ENCODE assay signal across 1 cellular context in genomic region chr1:229625893-229626831, GRCh38.
TF ChIP-seq lines count a peak whose summit lies in the region.

TAF5L (minus strand) TSS chr1:229626122; CDS start chr1:229614482, 11,640 bp downstream.
URB2 (plus strand) TSS chr1:229626247; CDS start chr1:229627634, 1,387 bp downstream.

TF ChIP-seq in HepG2, 621 proteins besides CTCF, POLR2A, EP300 and RAD21 (continued from another document and continues in another):
- TF ChIP-seq GRHL1 (CRISPR knock-in tag; conservative IDR thresholded peaks at IDR 0.05) (no peak), PHF21A (CRISPR knock-in tag; IDR thresholded peaks at IDR 0.05) (no peak; the same call in none of the 2 replicates), NFIB (CRISPR knock-in tag; IDR thresholded peaks at IDR 0.05; ENCODE audit: borderline replicate concordance) (no peak), RORA (CRISPR knock-in tag; IDR thresholded peaks at IDR 0.05) (no peak), ARID5B (CRISPR knock-in tag; IDR thresholded peaks at IDR 0.05) (peak; percentile 41; the same call in 1 of the 2 replicates), PRDM10 (CRISPR knock-in tag; IDR thresholded peaks at IDR 0.05; ENCODE audit: low read depth) (no peak), ZNF205 (CRISPR knock-in tag; IDR thresholded peaks at IDR 0.05) (no peak), KDM4B (CRISPR knock-in tag; IDR thresholded peaks at IDR 0.05) (no peak), MAF1 (CRISPR knock-in tag; IDR thresholded peaks at IDR 0.05; ENCODE audit: borderline replicate concordance) (no peak), ZUFSP (CRISPR knock-in tag; IDR thresholded peaks at IDR 0.05; ENCODE audit: borderline replicate concordance) (no peak), BCL6 (CRISPR knock-in tag; IDR thresholded peaks at IDR 0.05) (0 out of 2 replicates have a peak, but pooled peaks have one; percentile 6), TAF15 (IDR thresholded peaks at IDR 0.05; ENCODE audit: low read depth, low read length, poor library complexity, severe bottlenecking) (no peak), RARA (CRISPR knock-in tag; IDR thresholded peaks at IDR 0.05) (no peak), ZSCAN9 (CRISPR knock-in tag; IDR thresholded peaks at IDR 0.05; ENCODE audit: borderline replicate concordance) (0 out of 2 replicates have a peak, but pooled peaks have one; percentile 46), NAIF1 (CRISPR knock-in tag; IDR thresholded peaks at IDR 0.05; ENCODE audit: borderline replicate concordance) (no peak), THAP9 (CRISPR knock-in tag; IDR thresholded peaks at IDR 0.05; ENCODE audit: borderline replicate concordance) (peak; percentile 59; the same call in 1 of the 2 replicates), ZNF337 (CRISPR knock-in tag; IDR thresholded peaks at IDR 0.05; ENCODE audit: borderline replicate concordance, low read depth) (no peak), PREB (CRISPR knock-in tag; IDR thresholded peaks at IDR 0.05) (no peak), CSRNP2 (CRISPR knock-in tag; conservative IDR thresholded peaks at IDR 0.05; ENCODE audit: low read depth) (no peak), AFF4 (CRISPR knock-in tag; IDR thresholded peaks at IDR 0.05) (no peak), CBX5 (CRISPR knock-in tag; IDR thresholded peaks at IDR 0.05; ENCODE audit: borderline replicate concordance) (no peak), ZNF674 (CRISPR knock-in tag; IDR thresholded peaks at IDR 0.05; ENCODE audit: low read depth) (0 out of 2 replicates have a peak, but pooled peaks have one; percentile 36), NCOA2 (CRISPR knock-in tag; IDR thresholded peaks at IDR 0.05) (no peak; the same call in 1 of the 2 replicates), MTF2 (CRISPR knock-in tag; IDR thresholded peaks at IDR 0.05; ENCODE audit: borderline replicate concordance) (peak; percentile 61; the same call in 1 of the 2 replicates), PBX3 (CRISPR knock-in tag; IDR thresholded peaks at IDR 0.05; ENCODE audit: borderline replicate concordance) (no peak), ZNF225 (CRISPR knock-in tag; IDR thresholded peaks at IDR 0.05) (peak; percentile 89), ZMYM4 (CRISPR knock-in tag; IDR thresholded peaks at IDR 0.05) (peak; percentile 68; the same call in 1 of the 2 replicates), SP1 (IDR thresholded peaks at IDR 0.05) (no peak), SP1 (CRISPR knock-in tag; IDR thresholded peaks at IDR 0.05) (peak; percentile 54; the same call in 1 of the 2 replicates)
